Comparison of ENCODE assay signal across 9 cellular contexts in the genomic region with DNA sequence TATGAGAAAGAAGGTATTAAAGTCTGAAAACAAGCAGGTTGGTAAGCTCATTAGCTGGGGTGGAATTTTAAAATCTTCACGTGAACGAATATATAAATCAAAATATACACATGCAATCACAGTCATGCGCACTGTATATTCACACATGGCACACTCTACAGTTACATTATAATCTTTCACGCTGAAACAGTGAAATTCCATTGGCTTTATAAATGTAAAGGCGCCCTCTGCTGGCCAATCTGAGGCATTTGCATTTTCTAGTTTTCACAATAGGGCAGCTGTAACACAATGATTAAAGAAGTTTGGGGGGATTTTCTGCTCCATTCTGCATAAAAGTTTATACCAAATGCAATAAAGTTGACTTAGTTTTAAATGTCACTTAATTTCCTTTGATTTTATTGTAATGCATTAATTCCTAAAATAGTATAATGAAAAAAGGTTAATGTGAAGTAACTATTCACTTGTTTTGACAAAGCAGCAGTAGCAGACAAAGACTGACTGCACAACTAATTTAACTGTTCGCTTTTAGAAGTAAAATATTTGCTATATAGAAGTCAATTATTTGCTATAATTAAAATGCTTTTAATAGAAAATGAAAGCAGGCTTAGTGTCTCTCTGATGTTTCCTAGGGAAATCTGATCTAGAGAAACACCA. TPM values are rescaled to one million over a fixed set of nuclear protein-coding genes. Genes with fewer than 3 reads are reported as not detected.
DNase-seq lines count a peak whose midpoint lies in the region; ATAC-seq, FAIRE-seq and TF ChIP-seq lines count a peak whose summit lies in the region.
"Had no signal": no experiment of that assay in that cellular context is flagged by ENCODE, and none has a peak within 500 bp of the region (broad histone marks: within the 10 kb centered on the region; RNA-seq: fewer than 3 reads in every experiment).

No MANE protein-coding gene starts in this region.

- no peak overlapping the region for H3K4me3 ChIP-seq in suprapubic skin

- H3K9me3 ChIP-seq in suprapubic skin: no peaks in the 10 kb centered on the region

- peak; percentile 74 for ATAC-seq in GM18870 (IDR thresholded peaks at IDR 0.05; ENCODE audit: unreplicated experiment)
- peak; percentile 69 for ATAC-seq in HG03196 (IDR thresholded peaks at IDR 0.05; ENCODE audit: unreplicated experiment)
- peak; percentile 77 to 82 for ATAC-seq in naive thymus-derived CD8-positive, alpha-beta T cell

- no peaks in the 10 kb centered on the region for H3K4me1 Mint-ChIP-seq in activated CD4-positive, alpha-beta memory T cell treated with anti-CD3 and anti-CD28 coated beads for 36 hours (ENCODE audit: low read depth)
- peaks cover 0 to 2% (median under 1%) of the 10 kb centered on the region in 4 donors for H3K4me1 Mint-ChIP-seq in naive thymus-derived CD8-positive, alpha-beta T cell

- POLR2A ChIA-PET in activated CD4-positive, alpha-beta memory T cell treated with anti-CD3 and anti-CD28 coated beads for 36 hours (lab: Charles Lee): no interaction called here
- POLR2A ChIA-PET in naive thymus-derived CD8-positive, alpha-beta T cell (lab: Charles Lee): no interaction called here

- H3K4me3 Mint-ChIP-seq in activated CD4-positive, alpha-beta memory T cell treated with anti-CD3 and anti-CD28 coated beads for 36 hours: no peak overlapping the region
- H3K4me3 Mint-ChIP-seq in naive thymus-derived CD8-positive, alpha-beta T cell: no peak overlapping the region
- H3K4me3 Mint-ChIP-seq: stimulated activated naive CD8-positive, alpha-beta T cell treated with anti-CD3 and anti-CD28 coated beads, Interleukin-15, Interleukin-2, amounts not matched to agents 100 ng/mL and 50 ng/mL, for 24 hours had no signal

- H3K27ac ChIP-seq in suprapubic skin: no peak overlapping the region

- no peaks in the 10 kb centered on the region for H3K27me3 ChIP-seq in suprapubic skin

- H3K4me1 ChIP-seq in suprapubic skin: peaks cover 3% of the 10 kb centered on the region

- intact Hi-C loops in activated CD4-positive, alpha-beta memory T cell treated with anti-CD3 and anti-CD28 coated beads for 36 hours (cut with micrococcal nuclease): loop anchor here (1.0 kb wide), 2 partner anchors 17 to 148 kb away; a partner anchor contains a TSS

- H3K36me3 ChIP-seq in suprapubic skin: peaks cover 15% of the 10 kb centered on the region

- peak; percentile 43 for DNase-seq in AG20443 (ENCODE audit: low spot score)
- DNase-seq in NCI-H524 (lab: John Stamatoyannopoulos, UW): peak; percentile 33 to 85
- DNase-seq in activated CD4-positive, alpha-beta memory T cell treated with anti-CD3 and anti-CD28 coated beads for 36 hours: peak; percentile 68
- peak; percentile 15 to 66 (median 52) for DNase-seq in naive thymus-derived CD8-positive, alpha-beta T cell
- DNase-seq in suprapubic skin (ENCODE audit: low spot score in 2 of 2): no peak

- TF ChIP-seq CTCF in suprapubic skin (IDR thresholded peaks at IDR 0.05): peak; percentile 76 to 84

- no peak for TF ChIP-seq POLR2A in suprapubic skin (IDR thresholded peaks at IDR 0.05)

- CTCF ChIA-PET in activated CD4-positive, alpha-beta memory T cell treated with anti-CD3 and anti-CD28 coated beads for 36 hours (lab: Charles Lee): interaction anchor here (0.6 to 14.7 kb wide), 17 partner anchors 9 to 381 kb away, joined by 3 to 321 read pairs (median 4); a partner anchor contains a TSS

- FAIRE-seq in endometrium (lab: Jason Lieb, UNC): peak; percentile 96

- WGBS in suprapubic skin: 9% methylated on average over 6 of the region's 6 CpGs

- H3K9me3 Mint-ChIP-seq in activated CD4-positive, alpha-beta memory T cell treated with anti-CD3 and anti-CD28 coated beads for 36 hours: no peaks in the 10 kb centered on the region
- no peaks in the 10 kb centered on the region for H3K9me3 Mint-ChIP-seq in naive thymus-derived CD8-positive, alpha-beta T cell
- H3K9me3 Mint-ChIP-seq: stimulated activated naive CD8-positive, alpha-beta T cell treated with anti-CD3 and anti-CD28 coated beads, Interleukin-15, Interleukin-2, amounts not matched to agents 100 ng/mL and 50 ng/mL, for 24 hours had no signal

- no peak for TF ChIP-seq EP300 in suprapubic skin (IDR thresholded peaks at IDR 0.05)

- H3K27ac Mint-ChIP-seq in activated CD4-positive, alpha-beta memory T cell treated with anti-CD3 and anti-CD28 coated beads for 36 hours: no peak overlapping the region
- H3K27ac Mint-ChIP-seq in naive thymus-derived CD8-positive, alpha-beta T cell: no peak overlapping the region
- H3K27ac Mint-ChIP-seq: stimulated activated naive CD8-positive, alpha-beta T cell treated with anti-CD3 and anti-CD28 coated beads, Interleukin-15, Interleukin-2, amounts not matched to agents 100 ng/mL and 50 ng/mL, for 24 hours had no signal

- H3K27me3 Mint-ChIP-seq in activated CD4-positive, alpha-beta memory T cell treated with anti-CD3 and anti-CD28 coated beads for 36 hours: no peaks in the 10 kb centered on the region
- no peaks in the 10 kb centered on the region for H3K27me3 Mint-ChIP-seq in naive thymus-derived CD8-positive, alpha-beta T cell
- H3K27me3 Mint-ChIP-seq: stimulated activated naive CD8-positive, alpha-beta T cell treated with anti-CD3 and anti-CD28 coated beads, Interleukin-15, Interleukin-2, amounts not matched to agents 100 ng/mL and 50 ng/mL, for 24 hours had no signal

- peaks cover 2% of the 10 kb centered on the region for H3K36me3 Mint-ChIP-seq in activated CD4-positive, alpha-beta memory T cell treated with anti-CD3 and anti-CD28 coated beads for 36 hours
- peaks cover 0 to 16% (median 2%) of the 10 kb centered on the region in 3 donors for H3K36me3 Mint-ChIP-seq in naive thymus-derived CD8-positive, alpha-beta T cell

RNA-seq across cellular contexts. Expression of a gene that starts 17.2 kb away (rescaled TPM):
- 10 to 100 TPM; 33.3 to 34.2 TPM for total RNA-seq in activated CD4-positive, alpha-beta memory T cell treated with anti-CD3 and anti-CD28 coated beads for 36 hours
- 10 to 100 TPM; 24.3 to 25.5 TPM for total RNA-seq in naive thymus-derived CD8-positive, alpha-beta T cell
- 10 to 100 TPM; 10.6 to 15.7 (median 12.6) TPM for polyA plus RNA-seq in naive thymus-derived CD8-positive, alpha-beta T cell
- 10 to 100 TPM in 3 of 4 donors, 1 to 10 TPM in 1; 8.7 to 20.7 (median 16.2) TPM for total RNA-seq in suprapubic skin

RNA-seq across cellular contexts. Expression of a gene that starts 42.7 kb away (rescaled TPM):
- 10 to 100 TPM; 30.5 to 32.1 TPM for total RNA-seq in activated CD4-positive, alpha-beta memory T cell treated with anti-CD3 and anti-CD28 coated beads for 36 hours
- 10 to 100 TPM; 17.5 to 20.9 TPM for total RNA-seq in naive thymus-derived CD8-positive, alpha-beta T cell
- 10 to 100 TPM; 12.2 to 19.1 (median 16.4) TPM for polyA plus RNA-seq in naive thymus-derived CD8-positive, alpha-beta T cell
- 10 to 100 TPM in 3 of 4 donors, 1 to 10 TPM in 1; 8.2 to 29.0 (median 19.2) TPM for total RNA-seq in suprapubic skin

RNA-seq across cellular contexts. Expression of a gene that starts 58.0 kb away (rescaled TPM):
- total RNA-seq in activated CD4-positive, alpha-beta memory T cell treated with anti-CD3 and anti-CD28 coated beads for 36 hours: not detected
- not detected for total RNA-seq in naive thymus-derived CD8-positive, alpha-beta T cell
- not detected for polyA plus RNA-seq in naive thymus-derived CD8-positive, alpha-beta T cell
- 1 to 10 TPM; 1.8 to 4.5 (median 2.8) TPM for total RNA-seq in suprapubic skin

Comparison
In these comparisons a context has a peak if more than half of its experiments do, and no peak if none do; other contexts are left out.
1. DNase-seq: peak in AG20443 (single experiment), NCI-H524 (2 of 2), activated CD4-positive, alpha-beta memory T cell treated with anti-CD3 and anti-CD28 coated beads for 36 hours (single experiment) and naive thymus-derived CD8-positive, alpha-beta T cell (10 of 10); none in suprapubic skin (0 of 2).
2. Peak in every context shown above with its lines, with median percentiles within 50 percentile points of each other: ATAC-seq.